ENCODE assay signal across 1 cellular context in the genomic region with DNA sequence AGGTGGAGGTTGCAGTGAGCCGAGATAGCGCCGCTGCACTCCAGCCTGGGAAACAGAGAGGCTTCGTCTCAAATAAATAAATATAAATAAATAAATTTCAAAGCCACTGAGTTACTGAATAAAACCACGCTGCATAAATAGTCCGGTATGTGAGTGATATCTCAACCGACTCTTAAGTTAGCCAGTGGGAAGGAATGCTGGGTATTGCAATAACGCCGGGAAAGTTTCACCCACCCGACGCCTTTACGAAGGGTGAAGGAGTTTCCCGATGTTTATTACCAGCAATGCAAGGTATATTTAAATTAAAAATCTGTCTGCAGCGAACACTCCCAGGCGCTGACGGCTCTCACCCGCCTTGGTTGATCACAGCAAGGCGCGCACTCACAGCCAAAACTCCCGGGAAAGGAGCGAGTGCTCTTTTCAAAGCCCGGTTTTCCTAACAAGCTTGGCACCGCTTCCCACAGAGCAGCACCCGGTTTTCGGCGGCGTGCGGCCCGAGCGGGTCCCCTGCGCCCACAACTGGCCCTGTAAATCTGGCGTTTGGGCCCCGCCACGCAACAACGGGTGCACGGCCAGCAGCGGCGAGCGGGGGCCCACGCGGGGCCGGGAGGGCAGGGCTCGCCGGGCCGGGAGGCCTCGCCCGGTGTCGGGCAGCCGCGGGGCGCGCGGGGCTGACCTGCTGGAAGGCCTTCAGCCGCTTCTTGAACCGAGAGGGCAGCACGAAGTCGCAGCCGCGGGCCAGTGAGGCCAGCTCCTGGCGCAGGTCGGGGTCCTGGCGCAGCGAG.
TF ChIP-seq lines count a peak whose summit lies in the region.

No MANE protein-coding gene starts in this region.

TF ChIP-seq in GM23338, 12 proteins besides CTCF, POLR2A, EP300 and RAD21 (continued from another document):
- TF ChIP-seq EZH2 (IDR thresholded peaks at IDR 0.05; ENCODE audit: low read depth, unreplicated experiment): no peak
- TF ChIP-seq NANOG (IDR thresholded peaks at IDR 0.05; ENCODE audit: borderline replicate concordance): no peak
- TF ChIP-seq, protein P1, sequence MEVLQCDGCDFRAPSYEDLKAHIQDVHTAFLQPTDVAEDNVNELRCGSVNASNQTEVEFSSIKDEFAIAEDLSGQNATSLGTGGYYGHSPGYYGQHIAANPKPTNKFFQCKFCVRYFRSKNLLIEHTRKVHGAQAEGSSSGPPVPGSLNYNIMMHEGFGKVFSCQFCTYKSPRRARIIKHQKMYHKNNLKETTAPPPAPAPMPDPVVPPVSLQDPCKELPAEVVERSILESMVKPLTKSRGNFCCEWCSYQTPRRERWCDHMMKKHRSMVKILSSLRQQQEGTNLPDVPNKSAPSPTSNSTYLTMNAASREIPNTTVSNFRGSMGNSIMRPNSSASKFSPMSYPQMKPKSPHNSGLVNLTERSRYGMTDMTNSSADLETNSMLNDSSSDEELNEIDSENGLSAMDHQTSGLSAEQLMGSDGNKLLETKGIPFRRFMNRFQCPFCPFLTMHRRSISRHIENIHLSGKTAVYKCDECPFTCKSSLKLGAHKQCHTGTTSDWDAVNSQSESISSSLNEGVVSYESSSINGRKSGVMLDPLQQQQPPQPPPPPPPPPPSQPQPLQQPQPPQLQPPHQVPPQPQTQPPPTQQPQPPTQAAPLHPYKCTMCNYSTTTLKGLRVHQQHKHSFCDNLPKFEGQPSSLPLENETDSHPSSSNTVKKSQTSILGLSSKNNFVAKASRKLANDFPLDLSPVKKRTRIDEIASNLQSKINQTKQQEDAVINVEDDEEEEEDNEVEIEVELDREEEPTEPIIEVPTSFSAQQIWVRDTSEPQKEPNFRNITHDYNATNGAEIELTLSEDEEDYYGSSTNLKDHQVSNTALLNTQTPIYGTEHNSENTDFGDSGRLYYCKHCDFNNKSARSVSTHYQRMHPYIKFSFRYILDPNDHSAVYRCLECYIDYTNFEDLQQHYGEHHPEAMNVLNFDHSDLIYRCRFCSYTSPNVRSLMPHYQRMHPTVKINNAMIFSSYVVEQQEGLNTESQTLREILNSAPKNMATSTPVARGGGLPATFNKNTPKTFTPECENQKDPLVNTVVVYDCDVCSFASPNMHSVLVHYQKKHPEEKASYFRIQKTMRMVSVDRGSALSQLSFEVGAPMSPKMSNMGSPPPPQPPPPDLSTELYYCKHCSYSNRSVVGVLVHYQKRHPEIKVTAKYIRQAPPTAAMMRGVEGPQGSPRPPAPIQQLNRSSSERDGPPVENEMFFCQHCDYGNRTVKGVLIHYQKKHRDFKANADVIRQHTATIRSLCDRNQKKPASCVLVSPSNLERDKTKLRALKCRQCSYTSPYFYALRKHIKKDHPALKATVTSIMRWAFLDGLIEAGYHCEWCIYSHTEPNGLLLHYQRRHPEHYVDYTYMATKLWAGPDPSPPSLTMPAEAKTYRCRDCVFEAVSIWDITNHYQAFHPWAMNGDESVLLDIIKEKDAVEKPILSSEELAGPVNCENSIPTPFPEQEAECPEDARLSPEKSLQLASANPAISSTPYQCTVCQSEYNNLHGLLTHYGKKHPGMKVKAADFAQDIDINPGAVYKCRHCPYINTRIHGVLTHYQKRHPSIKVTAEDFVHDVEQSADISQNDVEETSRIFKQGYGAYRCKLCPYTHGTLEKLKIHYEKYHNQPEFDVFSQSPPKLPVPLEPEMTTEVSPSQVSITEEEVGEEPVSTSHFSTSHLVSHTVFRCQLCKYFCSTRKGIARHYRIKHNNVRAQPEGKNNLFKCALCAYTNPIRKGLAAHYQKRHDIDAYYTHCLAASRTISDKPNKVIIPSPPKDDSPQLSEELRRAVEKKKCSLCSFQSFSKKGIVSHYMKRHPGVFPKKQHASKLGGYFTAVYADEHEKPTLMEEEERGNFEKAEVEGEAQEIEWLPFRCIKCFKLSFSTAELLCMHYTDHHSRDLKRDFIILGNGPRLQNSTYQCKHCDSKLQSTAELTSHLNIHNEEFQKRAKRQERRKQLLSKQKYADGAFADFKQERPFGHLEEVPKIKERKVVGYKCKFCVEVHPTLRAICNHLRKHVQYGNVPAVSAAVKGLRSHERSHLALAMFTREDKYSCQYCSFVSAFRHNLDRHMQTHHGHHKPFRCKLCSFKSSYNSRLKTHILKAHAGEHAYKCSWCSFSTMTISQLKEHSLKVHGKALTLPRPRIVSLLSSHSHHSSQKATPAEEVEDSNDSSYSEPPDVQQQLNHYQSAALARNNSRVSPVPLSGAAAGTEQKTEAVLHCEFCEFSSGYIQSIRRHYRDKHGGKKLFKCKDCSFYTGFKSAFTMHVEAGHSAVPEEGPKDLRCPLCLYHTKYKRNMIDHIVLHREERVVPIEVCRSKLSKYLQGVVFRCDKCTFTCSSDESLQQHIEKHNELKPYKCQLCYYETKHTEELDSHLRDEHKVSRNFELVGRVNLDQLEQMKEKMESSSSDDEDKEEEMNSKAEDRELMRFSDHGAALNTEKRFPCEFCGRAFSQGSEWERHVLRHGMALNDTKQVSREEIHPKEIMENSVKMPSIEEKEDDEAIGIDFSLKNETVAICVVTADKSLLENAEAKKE (CRISPR knock-in tag; IDR thresholded peaks at IDR 0.05): no peak
- no peak for TF ChIP-seq JUNB (IDR thresholded peaks at IDR 0.05; ENCODE audit: unreplicated experiment)
- no peak for TF ChIP-seq STAT1 (IDR thresholded peaks at IDR 0.05; ENCODE audit: unreplicated experiment)
- no peak for TF ChIP-seq ZNF331 (CRISPR knock-in tag; IDR thresholded peaks at IDR 0.05; ENCODE audit: low read depth)
